ENCODE assay signal across 8 cellular contexts in the genomic region with DNA sequence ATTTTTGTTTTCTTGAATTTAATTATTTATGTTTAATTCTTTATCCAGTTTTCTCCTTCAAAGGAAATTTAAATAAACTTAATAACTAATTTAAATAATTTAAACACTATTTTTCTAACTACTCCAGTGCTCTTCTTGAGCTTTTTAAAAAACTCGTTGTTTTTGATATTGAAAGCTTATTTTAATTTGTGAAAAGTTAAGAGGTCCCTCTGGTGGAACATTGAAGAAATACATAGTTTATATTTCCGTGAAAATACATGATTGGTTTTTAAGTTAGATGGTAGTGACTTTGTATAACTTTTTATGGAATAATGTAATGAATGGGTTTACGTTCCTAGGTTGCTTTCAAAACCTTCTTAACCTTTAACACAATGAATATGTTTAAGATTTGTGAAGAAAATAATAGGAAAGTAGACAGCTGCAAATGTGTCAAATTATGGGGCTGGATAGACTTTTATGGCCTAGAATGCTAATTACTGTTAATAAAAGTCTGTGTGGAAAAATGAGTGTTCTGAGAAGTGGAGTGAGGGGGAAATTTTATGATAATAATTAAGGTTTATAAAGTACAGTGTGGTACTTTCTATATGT. TPM values are rescaled to one million over a fixed set of nuclear protein-coding genes. Genes with fewer than 3 reads are reported as not detected.
A peak's percentile ranks its signal among the peaks of the same experiment; 100 is the strongest.
DNase-seq lines count a peak whose midpoint lies in the region; ATAC-seq and TF ChIP-seq lines count a peak whose summit lies in the region.

No MANE protein-coding gene starts in this region.

- H2BK15ac ChIP-seq in neuronal stem cell (ENCODE audit: low read length) = no peak overlapping the region

- peaks cover 14% of the 10 kb centered on the region for H3K9me3 Mint-ChIP-seq in neural crest cell

- no peaks in the 10 kb centered on the region for H3K4me1 Mint-ChIP-seq in neural crest cell

- H2BK120ac ChIP-seq in neuronal stem cell (ENCODE audit: low read depth, low read length) = no peak overlapping the region

- DNase-seq in GM04504 (ENCODE audit: low read depth) (peak; percentile 3), LoVo (ENCODE audit: low spot score) (peak; percentile 37), neural crest cell (ENCODE audit: low read depth, low spot score) (no peak), NCI-H82 treated with DMSO at 0.1 percent for 48 hours (lab: John Stamatoyannopoulos, UW; ENCODE audit: unreplicated experiment) (no peak), neuronal stem cell (ENCODE audit: low spot score) (no peak)
- DNase-seq in central memory CD4-positive, alpha-beta T cell = peak; percentile 9
- no peak for DNase-seq in stimulated activated CD4-positive, alpha-beta T cell treated with anti-CD3 and anti-CD28 coated beads, Interleukin-2, amount 100 ng/mL, for 24 hours

- peaks cover 0 to 27% of the 10 kb centered on the region in 2 donors for H3K9me3 ChIP-seq in neuronal stem cell (replicated peaks in 1 of 2; ENCODE audit: control insufficient read depth in 2 of 2, insufficient read depth in 1 of 2, low read depth in 1 of 2, low read length in 2 of 2)

- H4K8ac ChIP-seq in neuronal stem cell (ENCODE audit: low read depth, low read length) = no peak overlapping the region

- WGBS in neuronal stem cell (ENCODE audit: extremely low coverage in 2 of 2, insufficient read length in 2 of 2, insufficient replicate concordance in 1 of 2), 2 donors = no CpG with 5 or more reads among the region's 3 CpGs

- H3K4me2 ChIP-seq in neuronal stem cell (ENCODE audit: insufficient read depth, low read length, poor library complexity, severe bottlenecking) = no peak overlapping the region

- no peak overlapping the region for H3K27ac ChIP-seq in neuronal stem cell (replicated peaks; ENCODE audit: low read length)

- no peak overlapping the region for H3K18ac ChIP-seq in neuronal stem cell (ENCODE audit: low read length)

- no peak overlapping the region for H3K14ac ChIP-seq in neuronal stem cell (ENCODE audit: low read length)

- H3K36me3 ChIP-seq in neuronal stem cell (replicated peaks in 1 of 2; ENCODE audit: control insufficient read depth in 2 of 2, insufficient read depth in 2 of 2, low read length in 2 of 2) = peaks cover 0 to 16% of the 10 kb centered on the region in 2 donors

- H3K27ac Mint-ChIP-seq in neural crest cell (ENCODE audit: unreplicated experiment) = no peak overlapping the region

- H2AFZ ChIP-seq in neuronal stem cell (ENCODE audit: low read length) = no peak overlapping the region

- H3K9ac ChIP-seq in neuronal stem cell (ENCODE audit: low read depth, low read length, poor library complexity) = no peak overlapping the region

- ATAC-seq in GM18873 (IDR thresholded peaks at IDR 0.05; ENCODE audit: low FRiP score, unreplicated experiment) = no peak

- no peak overlapping the region for H3K4me3 Mint-ChIP-seq in neural crest cell

- H3K23ac ChIP-seq in neuronal stem cell (ENCODE audit: low read depth, low read length, poor library complexity) = no peak overlapping the region

- TF ChIP-seq CTCF in neural crest cell (conservative IDR thresholded peaks at IDR 0.05) = peak; percentile 67

- no peaks in the 10 kb centered on the region for H3K4me1 ChIP-seq in neuronal stem cell (ENCODE audit: control insufficient read depth in 2 of 2, insufficient read depth in 1 of 2, low read depth in 1 of 2, low read length in 2 of 2)

- no peaks in the 10 kb centered on the region for H3K79me1 ChIP-seq in neuronal stem cell (ENCODE audit: low read depth, low read length)

- H2AK5ac ChIP-seq in neuronal stem cell (ENCODE audit: low read depth, low read length) = no peak overlapping the region

- no peak overlapping the region for H2BK5ac ChIP-seq in neuronal stem cell (ENCODE audit: low read length)

- H3K4ac ChIP-seq in neuronal stem cell (ENCODE audit: low read length) = no peak overlapping the region

- no peaks in the 10 kb centered on the region for H3K27me3 ChIP-seq in neuronal stem cell (ENCODE audit: control insufficient read depth in 3 of 3, insufficient read depth in 3 of 3, low read depth in 1 of 3, low read length in 3 of 3)

- no peak overlapping the region for H3K4me3 ChIP-seq in neuronal stem cell (ENCODE audit: low read length in 2 of 2)

- H2BK12ac ChIP-seq in neuronal stem cell (ENCODE audit: low read length) = no peak overlapping the region

- no peak overlapping the region for H4K91ac ChIP-seq in neuronal stem cell (ENCODE audit: low read depth, low read length, poor library complexity)

- H3K36me3 Mint-ChIP-seq in neural crest cell (ENCODE audit: low read depth) = peaks cover 24% of the 10 kb centered on the region

- H3K27me3 Mint-ChIP-seq in neural crest cell (ENCODE audit: low read depth) = no peaks in the 10 kb centered on the region

RNA-seq across cellular contexts. Expression of gene MSRB3, which starts 45.9 kb away (rescaled TPM):
- 7.8 and 8.3 TPM in 2 replicates for total RNA-seq in neural crest cell
- 10.2 TPM for polyA plus RNA-seq in neuronal stem cell (2013, experiment 1 of 2)
- polyA plus RNA-seq in neuronal stem cell (2013, experiment 2 of 2) = 10.7 TPM

Comparison
In these comparisons a context has a peak if more than half of its experiments do, and no peak if none do; other contexts are left out.
1. DNase-seq: peak in GM04504 (single experiment), LoVo (single experiment) and central memory CD4-positive, alpha-beta T cell (single experiment); none in neural crest cell (single experiment), NCI-H82 treated with DMSO at 0.1 percent for 48 hours (single experiment), stimulated activated CD4-positive, alpha-beta T cell treated with anti-CD3 and anti-CD28 coated beads, Interleukin-2, amount 100 ng/mL, for 24 hours (0 of 2) and neuronal stem cell (single experiment).